In genomic region chr5:85320495-85320894, GRCh38 we compare ENCODE assay signal across 19 cellular contexts.
"Had no signal": no experiment of that assay in that cellular context is flagged by ENCODE, and none has a peak within 500 bp of the region (broad histone marks: within the 10 kb centered on the region; RNA-seq: fewer than 3 reads in every experiment).

No MANE protein-coding gene starts in this region.

- H3K27ac ChIP-seq: coronary artery, sigmoid colon, upper lobe of right lung had no signal

- H3K9me3 ChIP-seq: mucosa of descending colon, sigmoid colon, upper lobe of right lung had no signal

- DNase-seq: activated CD4-positive, alpha-beta memory T cell treated with anti-CD3 and anti-CD28 coated beads for 36 hours; activated CD4-positive, alpha-beta T cell treated with anti-CD3 and anti-CD28 coated beads for 48 hours; activated effector memory CD4-positive, alpha-beta T cell treated with anti-CD3 and anti-CD28 coated beads, Interleukin-2, amount 50 U/mL, for 16 hours; activated naive CD4-positive, alpha-beta T cell treated with anti-CD3 and anti-CD28 coated beads, Interleukin-2, amount 10 ng/mL, durations not matched to agents 7 days and 5 days; amygdala; cerebellar nuclear complex; erythroblast; foreskin fibroblast; left cardiac atrium; mesenchymal stem cell; mucosa of descending colon; retina; sigmoid colon; stimulated activated CD4-positive, alpha-beta T cell treated with anti-CD3 and anti-CD28 coated beads, Interleukin-15, amount 100 ng/mL, for 24 hours; stimulated activated naive CD4-positive, alpha-beta T cell treated with Interleukin-2 at 50 U/mL for 16 hours; T-helper 9 cell; upper lobe of right lung had no signal

- H3K4me2 ChIP-seq: smooth muscle cell had no signal

- H3K4me1 ChIP-seq: sigmoid colon, upper lobe of right lung had no signal

- ATAC-seq: left cardiac atrium, mucosa of descending colon, upper lobe of right lung had no signal

- H3K4me3 ChIP-seq: coronary artery, mucosa of descending colon, sigmoid colon, smooth muscle cell, upper lobe of right lung had no signal

- H3K27me3 ChIP-seq: sigmoid colon, upper lobe of right lung had no signal

- H3K36me3 ChIP-seq: sigmoid colon, upper lobe of right lung had no signal
